Comparison of ENCODE assay signal across 35 cellular contexts in the genomic region with DNA sequence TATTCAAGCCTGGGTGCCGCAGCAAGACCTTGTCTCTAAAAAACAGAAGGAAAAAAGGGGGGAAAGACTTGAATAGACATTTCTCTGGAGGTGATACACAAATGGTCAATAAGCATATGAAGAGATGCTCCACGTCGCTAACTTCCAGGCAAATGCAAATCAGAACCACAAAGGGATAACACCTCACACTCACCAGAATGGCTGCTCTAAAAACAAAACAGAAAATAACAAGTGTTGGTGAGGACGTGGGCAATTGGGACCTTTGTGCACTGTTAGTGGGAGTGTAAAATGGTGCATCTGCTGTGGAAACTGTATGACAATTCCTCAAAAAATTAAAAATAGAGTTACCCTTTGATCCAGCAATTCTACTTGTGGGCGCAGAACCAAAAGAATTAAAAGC. TPM values are rescaled to one million over a fixed set of nuclear protein-coding genes. Genes with fewer than 3 reads are reported as not detected.
"Had no signal": no experiment of that assay in that cellular context is flagged by ENCODE, and none has a peak within 500 bp of the region (broad histone marks: within the 10 kb centered on the region; RNA-seq: fewer than 3 reads in every experiment).

No MANE protein-coding gene starts in this region.

- H3K4me2 ChIP-seq: smooth muscle cell had no signal

- H3K36me3 ChIP-seq: esophagus muscularis mucosa, gastroesophageal sphincter, heart right ventricle, left lung, suprapubic skin, vagina had no signal

- H3K4me3 ChIP-seq: coronary artery, esophagus muscularis mucosa, gastroesophageal sphincter, heart right ventricle, left lung, smooth muscle cell, suprapubic skin, vagina had no signal

- H3K4me1 Mint-ChIP-seq: stimulated activated naive CD8-positive, alpha-beta T cell treated with anti-CD3 and anti-CD28 coated beads, Interleukin-15, amount 100 ng/mL, for 72 hours had no signal

- H3K4me1 ChIP-seq: esophagus muscularis mucosa, foreskin keratinocyte, gastroesophageal sphincter, left lung, parathyroid adenoma, suprapubic skin, vagina had no signal

- H3K27me3 Mint-ChIP-seq: stimulated activated naive CD8-positive, alpha-beta T cell treated with anti-CD3 and anti-CD28 coated beads, Interleukin-15, amount 100 ng/mL, for 72 hours had no signal

- H3K36me3 Mint-ChIP-seq: naive thymus-derived CD4-positive, alpha-beta T cell had no signal

- H3K9ac ChIP-seq: parathyroid adenoma had no signal

- H3K79me2 ChIP-seq: parathyroid adenoma had no signal

- DNase-seq: dermis blood vessel endothelial cell; effector memory CD4-positive, alpha-beta T cell; foreskin keratinocyte; glutamatergic neuron; heart right ventricle; hippocampal formation; left cardiac atrium; left lung; mesendoderm; midbrain; naive thymus-derived CD4-positive, alpha-beta T cell; stimulated activated CD4-positive, alpha-beta T cell treated with anti-CD3 and anti-CD28 coated beads, Interleukin-12 subunit alpha, Interleukin-12 subunit beta, amount 100 ng/mL, for 4 hours; stimulated activated CD4-positive, alpha-beta T cell treated with anti-CD3 and anti-CD28 coated beads, Interleukin-1b, Interleukin-23, amount 100 ng/mL, for 48 hours; stimulated activated CD4-positive, alpha-beta T cell treated with anti-CD3 and anti-CD28 coated beads, Interleukin-4, amount 100 ng/mL, for 1 hour; stimulated activated CD8-positive, alpha-beta memory T cell treated with anti-CD3 and anti-CD28 coated beads, Interleukin-4, amount 100 ng/mL, for 48 hours; stimulated activated naive CD4-positive, alpha-beta T cell; stimulated activated naive CD8-positive, alpha-beta T cell treated with anti-CD3 and anti-CD28 coated beads, Interleukin-15, amount 100 ng/mL, for 72 hours; trophoblast cell had no signal

- H3K9me3 ChIP-seq: esophagus muscularis mucosa, gastroesophageal sphincter, heart right ventricle, left lung, suprapubic skin, vagina had no signal

- H3K27me3 ChIP-seq: left lung, suprapubic skin, vagina had no signal

- H3K27ac ChIP-seq: coronary artery, esophagus muscularis mucosa, foreskin keratinocyte, gastroesophageal sphincter, heart right ventricle, left lung, parathyroid adenoma, suprapubic skin, vagina had no signal

- H3K9me3 Mint-ChIP-seq: neural crest cell; stimulated activated naive CD8-positive, alpha-beta T cell treated with anti-CD3 and anti-CD28 coated beads, Interleukin-15, amount 100 ng/mL, for 72 hours had no signal

- H3K4me3 Mint-ChIP-seq: naive thymus-derived CD4-positive, alpha-beta T cell; neural crest cell; stimulated activated naive CD8-positive, alpha-beta T cell treated with anti-CD3 and anti-CD28 coated beads, Interleukin-15, amount 100 ng/mL, for 72 hours had no signal

- ATAC-seq: foreskin keratinocyte; gastroesophageal sphincter; heart right ventricle; left cardiac atrium; naive thymus-derived CD4-positive, alpha-beta T cell; sciatic nerve; stimulated activated naive CD8-positive, alpha-beta T cell treated with anti-CD3 and anti-CD28 coated beads, Interleukin-15, amount 100 ng/mL, for 72 hours had no signal

- H3K27ac Mint-ChIP-seq: progenitor cell of endocrine pancreas; stimulated activated naive CD8-positive, alpha-beta T cell treated with anti-CD3 and anti-CD28 coated beads, Interleukin-15, amount 100 ng/mL, for 72 hours had no signal

- H2AFZ ChIP-seq: parathyroid adenoma had no signal

RNA-seq across cellular contexts. Expression of a gene that starts 48.4 kb away (rescaled TPM):
- total RNA-seq: dermis blood vessel endothelial cell; endothelial cell of umbilical vein; epithelial cell of proximal tubule; fibroblast of lung; foreskin keratinocyte; heart right ventricle; kidney epithelial cell; left lung; lung microvascular endothelial cell; mucosa of gallbladder; naive thymus-derived CD4-positive, alpha-beta T cell; neural crest cell; osteoblast; sciatic nerve; vagina had no signal
- polyA plus RNA-seq: endothelial cell of umbilical vein; fibroblast of lung; foreskin keratinocyte; naive thymus-derived CD4-positive, alpha-beta T cell had no signal
